15 cellular contexts compared by ENCODE assay signal in the genomic region with DNA sequence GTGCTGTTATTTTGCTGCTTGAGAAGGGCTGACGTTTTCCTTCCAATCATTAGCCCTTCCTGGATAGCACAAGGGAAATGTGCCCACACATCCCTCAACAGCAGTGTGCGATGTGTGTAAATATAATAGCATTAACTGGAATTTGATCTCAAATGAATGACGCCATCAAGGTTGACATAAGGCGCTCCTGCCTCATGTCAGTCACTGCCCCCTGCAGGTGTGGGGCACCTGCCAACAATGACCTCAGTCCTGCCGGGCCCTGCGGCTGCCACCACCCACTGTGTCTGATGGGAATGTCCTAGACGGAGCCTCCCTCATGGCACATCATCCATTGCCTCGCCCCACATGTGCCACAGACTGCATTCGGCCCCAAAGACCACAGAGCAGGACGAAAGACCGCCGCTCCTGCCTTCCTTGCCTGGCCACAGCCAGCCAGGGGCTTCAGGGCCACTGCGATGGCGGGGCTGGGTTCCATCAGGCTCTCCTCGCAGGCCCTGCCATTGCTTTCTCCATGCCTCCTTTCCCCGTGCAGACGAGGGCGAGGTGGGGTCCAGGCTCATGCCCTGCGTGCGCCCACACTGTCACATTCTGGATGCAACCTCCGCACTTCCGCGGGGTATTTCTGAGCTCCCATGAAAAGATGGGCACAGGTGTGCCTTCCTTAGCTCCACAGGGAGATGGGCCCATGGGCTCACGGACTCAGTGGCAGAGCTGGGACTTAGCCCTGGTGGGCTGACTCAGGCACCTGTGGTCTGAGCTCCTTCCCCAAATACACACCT.
DNase-seq lines count a peak whose midpoint lies in the region; ATAC-seq and TF ChIP-seq lines count a peak whose summit lies in the region.
"Had no signal": no experiment of that assay in that cellular context is flagged by ENCODE, and none has a peak within 500 bp of the region (broad histone marks: within the 10 kb centered on the region; RNA-seq: fewer than 3 reads in every experiment).

No MANE protein-coding gene starts in this region.

- no peak overlapping the region for H3K27ac Mint-ChIP-seq in GM23338
- H3K27ac Mint-ChIP-seq in naive thymus-derived CD4-positive, alpha-beta T cell, result no peak overlapping the region
- H3K27ac Mint-ChIP-seq: effector memory CD8-positive, alpha-beta T cell had no signal

- H3K27me3 Mint-ChIP-seq in GM23338 (ENCODE audit: insufficient read depth, low read depth, poor library complexity), result peaks cover 6% of the 10 kb centered on the region
- H3K27me3 Mint-ChIP-seq in activated T-cell treated with anti-CD3 and anti-CD28 coated beads, Interleukin-2, amount 50 U/mL, for 4 hours (ENCODE audit: low read depth), result peaks cover 2% of the 10 kb centered on the region
- peaks cover 0 to 39% (median 4%) of the 10 kb centered on the region in 5 donors for H3K27me3 Mint-ChIP-seq in naive thymus-derived CD4-positive, alpha-beta T cell

- CTCF ChIA-PET in naive thymus-derived CD4-positive, alpha-beta T cell (lab: Charles Lee), result no interaction called here

- no peak overlapping the region for H3K4me2 ChIP-seq in GM23338
- H3K4me2 ChIP-seq: BLaER1 had no signal

- H3K4me3 ChIP-seq in GM23338 (no peak overlapping the region), mucosa of descending colon (no peak overlapping the region), ascending aorta (no peak overlapping the region)
- no peak overlapping the region for H3K4me3 ChIP-seq in naive thymus-derived CD4-positive, alpha-beta T cell (ENCODE audit: low read length)
- H3K4me3 ChIP-seq: BLaER1, SJSA1 had no signal

- intact Hi-C loops in mucosa of descending colon (cut with DNase I, micrococcal nuclease) (loop anchor here in 1 of 2 donors (5.0 kb wide), 1 partner anchor 111 kb away; no protein-coding TSS in a partner anchor), ascending aorta (cut with DNase I) (no loop called here)
- intact Hi-C loops in naive thymus-derived CD4-positive, alpha-beta T cell (cut with micrococcal nuclease), result no loop called here

- H3F3A ChIP-seq in GM23338 (replicated peaks; ENCODE audit: low read depth), result no peaks in the 10 kb centered on the region

- H3K4me1 Mint-ChIP-seq in GM23338, result peaks cover 6% of the 10 kb centered on the region; the same call in 1 of the 3 replicates
- H3K4me1 Mint-ChIP-seq in activated T-cell treated with anti-CD3 and anti-CD28 coated beads, Interleukin-2, amount 50 U/mL, for 4 hours (ENCODE audit: low read depth), result no peaks in the 10 kb centered on the region
- no peaks in the 10 kb centered on the region for H3K4me1 Mint-ChIP-seq in naive thymus-derived CD4-positive, alpha-beta T cell

- H3K9me3 Mint-ChIP-seq in GM23338, result no peaks in the 10 kb centered on the region
- no peaks in the 10 kb centered on the region for H3K9me3 Mint-ChIP-seq in activated T-cell treated with anti-CD3 and anti-CD28 coated beads, Interleukin-2, amount 50 U/mL, for 4 hours
- no peaks in the 10 kb centered on the region for H3K9me3 Mint-ChIP-seq in naive thymus-derived CD4-positive, alpha-beta T cell
- H3K9me3 Mint-ChIP-seq: effector memory CD8-positive, alpha-beta T cell had no signal

- ATAC-seq in GM23338, result peak; percentile 38; the same call in 2 of the 3 replicates
- ATAC-seq in mucosa of descending colon, result peak; percentile 99
- ATAC-seq in activated T-cell treated with anti-CD3 and anti-CD28 coated beads, Interleukin-2, amount 50 U/mL, for 4 hours, result no peak
- ATAC-seq in naive thymus-derived CD4-positive, alpha-beta T cell, result no peak
- ATAC-seq in HG03457 (IDR thresholded peaks at IDR 0.05; ENCODE audit: unreplicated experiment), result no peak
- ATAC-seq: effector memory CD8-positive, alpha-beta T cell had no signal

- no peak overlapping the region for H2AFZ ChIP-seq in GM23338

- no peaks in the 10 kb centered on the region for H3K79me2 ChIP-seq in GM23338 (replicated peaks; ENCODE audit: insufficient read depth)

- H3K36me3 ChIP-seq in GM23338 (ENCODE audit: insufficient read depth) (no peaks in the 10 kb centered on the region), mucosa of descending colon (ENCODE audit: low read depth) (no peaks in the 10 kb centered on the region), ascending aorta (no peaks in the 10 kb centered on the region)
- H3K36me3 ChIP-seq in naive thymus-derived CD4-positive, alpha-beta T cell (ENCODE audit: control insufficient read depth in 2 of 3, insufficient read depth in 3 of 3, low read length in 3 of 3), result no peaks in the 10 kb centered on the region
- H3K36me3 ChIP-seq: BLaER1, SJSA1 had no signal

- POLR2A ChIA-PET in naive thymus-derived CD4-positive, alpha-beta T cell (lab: Charles Lee), result no interaction called here

- H3K9me2 ChIP-seq in GM23338 (ENCODE audit: insufficient read depth), result no peaks in the 10 kb centered on the region

- no peak overlapping the region for H3K4me3 Mint-ChIP-seq in GM23338
- H3K4me3 Mint-ChIP-seq in activated T-cell treated with anti-CD3 and anti-CD28 coated beads, Interleukin-2, amount 50 U/mL, for 4 hours, result no peak overlapping the region
- H3K4me3 Mint-ChIP-seq in naive thymus-derived CD4-positive, alpha-beta T cell, result no peak overlapping the region
- H3K4me3 Mint-ChIP-seq: brain; effector memory CD8-positive, alpha-beta T cell had no signal

- no peaks in the 10 kb centered on the region for H3K4me1 ChIP-seq in GM23338 (ENCODE audit: insufficient read depth)
- no peaks in the 10 kb centered on the region for H3K4me1 ChIP-seq in mucosa of descending colon (ENCODE audit: low read depth)
- no peaks in the 10 kb centered on the region for H3K4me1 ChIP-seq in naive thymus-derived CD4-positive, alpha-beta T cell (ENCODE audit: control insufficient read depth in 2 of 2, insufficient read depth in 2 of 2, low read length in 2 of 2)
- no peaks in the 10 kb centered on the region for H3K4me1 ChIP-seq in ascending aorta
- H3K4me1 ChIP-seq: BLaER1, SJSA1 had no signal

- peak in 1 of 2 experiments; percentile 22; a peak in 1 of 4 replicates for TF ChIP-seq CTCF in GM23338 (conservative IDR thresholded peaks at IDR 0.05; ENCODE audit: low read depth in 2 of 2)
- TF ChIP-seq CTCF in mucosa of descending colon (IDR thresholded peaks at IDR 0.05), result peak; percentile 13
- no peak for TF ChIP-seq CTCF in ascending aorta (IDR thresholded peaks at IDR 0.05)

- no peaks in the 10 kb centered on the region for H3K27me3 ChIP-seq in GM23338 (ENCODE audit: insufficient read depth)
- H3K27me3 ChIP-seq in naive thymus-derived CD4-positive, alpha-beta T cell (ENCODE audit: control insufficient read depth in 2 of 2, insufficient read depth in 2 of 2, low read length in 2 of 2), result no peaks in the 10 kb centered on the region
- H3K27me3 ChIP-seq in ascending aorta, result no peaks in the 10 kb centered on the region
- H3K27me3 ChIP-seq: BLaER1 had no signal

- H3K36me3 Mint-ChIP-seq in GM23338 (ENCODE audit: low read depth), result no peaks in the 10 kb centered on the region
- no peaks in the 10 kb centered on the region for H3K36me3 Mint-ChIP-seq in activated T-cell treated with anti-CD3 and anti-CD28 coated beads, Interleukin-2, amount 50 U/mL, for 4 hours (ENCODE audit: insufficient read depth)
- no peaks in the 10 kb centered on the region for H3K36me3 Mint-ChIP-seq in naive thymus-derived CD4-positive, alpha-beta T cell
- H3K36me3 Mint-ChIP-seq: brain had no signal

- H3K27ac ChIP-seq in GM23338 (ENCODE audit: low read depth), result no peak overlapping the region
- no peak overlapping the region for H3K27ac ChIP-seq in naive thymus-derived CD4-positive, alpha-beta T cell (ENCODE audit: low read depth, low read length)
- H3K27ac ChIP-seq in ascending aorta, result no peak overlapping the region
- H3K27ac ChIP-seq: BLaER1, SJSA1 had no signal

- no peak for DNase-seq in GM23338 (ENCODE audit: low spot score)
- DNase-seq in NCI-H1436 (lab: John Stamatoyannopoulos, UW), result peak; percentile 20
- DNase-seq in NCI-H774 (lab: John Stamatoyannopoulos, UW), result peak; percentile 99
- DNase-seq in mucosa of descending colon, result peak; percentile 79 to 89 (median 86)
- no peak for DNase-seq in activated T-cell treated with anti-CD3 and anti-CD28 coated beads, Interleukin-2, amount 50 U/mL, for 4 hours
- no peak for DNase-seq in naive thymus-derived CD4-positive, alpha-beta T cell
- no peak for DNase-seq in ascending aorta (ENCODE audit: low spot score in 2 of 2)
- DNase-seq: activated naive CD4-positive, alpha-beta T cell; effector memory CD8-positive, alpha-beta T cell; GF-D8; NCI-H526 treated with DMSO at 0.1 percent for 48 hours had no signal

- no peaks in the 10 kb centered on the region for H4K20me1 ChIP-seq in GM23338 (replicated peaks; ENCODE audit: insufficient read depth)
- H4K20me1 ChIP-seq: BLaER1 had no signal

- H3K9me3 ChIP-seq in mucosa of descending colon, result no peaks in the 10 kb centered on the region
- H3K9me3 ChIP-seq in naive thymus-derived CD4-positive, alpha-beta T cell (ENCODE audit: control insufficient read depth in 2 of 3, low read length in 3 of 3), result no peaks in the 10 kb centered on the region
- H3K9me3 ChIP-seq in ascending aorta, result no peaks in the 10 kb centered on the region
- H3K9me3 ChIP-seq: BLaER1, SJSA1 had no signal

TF ChIP-seq in GM23338, 12 proteins besides CTCF, POLR2A, EP300 and RAD21 (continues in another document):
- TF ChIP-seq EZH2 (IDR thresholded peaks at IDR 0.05; ENCODE audit: low read depth, unreplicated experiment) (no peak), EZH2phosphoT487 (IDR thresholded peaks at IDR 0.05; ENCODE audit: unreplicated experiment) (no peak), NANOG (IDR thresholded peaks at IDR 0.05; ENCODE audit: borderline replicate concordance) (no peak)
- TF ChIP-seq, protein P1, sequence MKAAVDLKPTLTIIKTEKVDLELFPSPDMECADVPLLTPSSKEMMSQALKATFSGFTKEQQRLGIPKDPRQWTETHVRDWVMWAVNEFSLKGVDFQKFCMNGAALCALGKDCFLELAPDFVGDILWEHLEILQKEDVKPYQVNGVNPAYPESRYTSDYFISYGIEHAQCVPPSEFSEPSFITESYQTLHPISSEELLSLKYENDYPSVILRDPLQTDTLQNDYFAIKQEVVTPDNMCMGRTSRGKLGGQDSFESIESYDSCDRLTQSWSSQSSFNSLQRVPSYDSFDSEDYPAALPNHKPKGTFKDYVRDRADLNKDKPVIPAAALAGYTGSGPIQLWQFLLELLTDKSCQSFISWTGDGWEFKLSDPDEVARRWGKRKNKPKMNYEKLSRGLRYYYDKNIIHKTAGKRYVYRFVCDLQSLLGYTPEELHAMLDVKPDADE (IDR thresholded peaks at IDR 0.05), result no peak

Comparison
In these comparisons a context has a peak if more than half of its experiments do, and no peak if none do; other contexts are left out.
1. ATAC-seq: peak in GM23338 (single experiment) and mucosa of descending colon (single experiment); none in activated T-cell treated with anti-CD3 and anti-CD28 coated beads, Interleukin-2, amount 50 U/mL, for 4 hours (0 of 2), naive thymus-derived CD4-positive, alpha-beta T cell (single experiment) and HG03457 (single experiment).
2. DNase-seq: peak in NCI-H1436 (single experiment), NCI-H774 (single experiment) and mucosa of descending colon (3 of 3); none in GM23338 (single experiment), activated T-cell treated with anti-CD3 and anti-CD28 coated beads, Interleukin-2, amount 50 U/mL, for 4 hours (single experiment), naive thymus-derived CD4-positive, alpha-beta T cell (0 of 9) and ascending aorta (0 of 2).